Comparison of ENCODE assay signal across 23 cellular contexts in genomic region chr9:127370147-127370579, GRCh38.
"Had no signal": no experiment of that assay in that cellular context is flagged by ENCODE, and none has a peak within 500 bp of the region (broad histone marks: within the 10 kb centered on the region; RNA-seq: fewer than 3 reads in every experiment).

No MANE protein-coding gene starts in this region.

- H3K9me3 ChIP-seq: upper lobe of left lung had no signal

- H3K36me3 Mint-ChIP-seq: activated naive CD4-positive, alpha-beta T cell treated with anti-CD3 and anti-CD28 coated beads, Interleukin-2, amount 50 U/mL, for 72 hours; natural killer cell treated with Interleukin-12 subunit alpha and Interleukin-12 subunit beta and Interleukin-15 and Interleukin-18, amount 100 ng/mL, for 72 hours had no signal

- H3K36me3 ChIP-seq: brain microvascular endothelial cell, upper lobe of left lung had no signal

- H3K4me3 ChIP-seq: SK-N-MC, upper lobe of left lung had no signal

- H3K4me1 Mint-ChIP-seq: activated CD4-positive, alpha-beta T cell treated with anti-CD3 and anti-CD28 coated beads, Interleukin-2, amount 10 ng/mL, durations not matched to agents 24 days and 14 days; central memory CD8-positive, alpha-beta T cell; memory B cell; stimulated activated naive B cell treated with anti-CD40 and anti-IgM and Interleukin-4, amounts not matched to agents 10 μg/mL and 1 μg/mL and 100 μg/mL, for 72 hours had no signal

- ATAC-seq: activated CD8-positive, alpha-beta T cell treated with anti-CD3 and anti-CD28 coated beads for 36 hours; activated naive CD4-positive, alpha-beta T cell treated with anti-CD3 and anti-CD28 coated beads, Interleukin-2, amount 50 U/mL, for 72 hours; activated T-helper 17 cell treated with anti-CD3 and anti-CD28 coated beads, Interleukin-2, amount 50 U/mL, for 72 hours; sciatic nerve; stimulated activated naive B cell treated with anti-CD40 and anti-IgM and Interleukin-4, amounts not matched to agents 10 μg/mL and 1 μg/mL and 100 μg/mL, for 72 hours; T-helper 17 cell had no signal

- H3K27ac ChIP-seq: brain microvascular endothelial cell, parathyroid adenoma, SK-N-MC, upper lobe of left lung had no signal

- H3K9me3 Mint-ChIP-seq: activated CD4-positive, alpha-beta T cell treated with anti-CD3 and anti-CD28 coated beads, Interleukin-2, amount 10 ng/mL, durations not matched to agents 24 days and 14 days; activated CD8-positive, alpha-beta T cell treated with anti-CD3 and anti-CD28 coated beads for 36 hours; activated naive CD4-positive, alpha-beta T cell treated with anti-CD3 and anti-CD28 coated beads, Interleukin-2, amount 50 U/mL, for 72 hours; activated T-helper 17 cell treated with anti-CD3 and anti-CD28 coated beads, Interleukin-2, amount 50 U/mL, for 72 hours; central memory CD8-positive, alpha-beta T cell; memory B cell; natural killer cell treated with Interleukin-12 subunit alpha and Interleukin-12 subunit beta and Interleukin-15 and Interleukin-18, amount 100 ng/mL, for 72 hours; stimulated activated naive B cell treated with anti-CD40 and anti-IgM and Interleukin-4, amounts not matched to agents 10 μg/mL and 1 μg/mL and 100 μg/mL, for 72 hours had no signal

- H3K4me1 ChIP-seq: parathyroid adenoma had no signal

- H3K4me3 Mint-ChIP-seq: activated CD4-positive, alpha-beta T cell treated with anti-CD3 and anti-CD28 coated beads, Interleukin-2, amount 10 ng/mL, durations not matched to agents 24 days and 14 days; activated CD8-positive, alpha-beta T cell treated with anti-CD3 and anti-CD28 coated beads for 36 hours; activated T-helper 17 cell treated with anti-CD3 and anti-CD28 coated beads, Interleukin-2, amount 50 U/mL, for 72 hours; central memory CD8-positive, alpha-beta T cell; memory B cell; natural killer cell treated with Interleukin-12 subunit alpha and Interleukin-12 subunit beta and Interleukin-15 and Interleukin-18, amount 100 ng/mL, for 72 hours; stimulated activated naive B cell treated with anti-CD40 and anti-IgM and Interleukin-4, amounts not matched to agents 10 μg/mL and 1 μg/mL and 100 μg/mL, for 72 hours; T-helper 17 cell had no signal

- H3K27ac Mint-ChIP-seq: activated CD4-positive, alpha-beta T cell treated with anti-CD3 and anti-CD28 coated beads, Interleukin-2, amount 10 ng/mL, durations not matched to agents 24 days and 14 days; activated CD8-positive, alpha-beta T cell treated with anti-CD3 and anti-CD28 coated beads for 36 hours; activated naive CD4-positive, alpha-beta T cell treated with anti-CD3 and anti-CD28 coated beads, Interleukin-2, amount 50 U/mL, for 72 hours; activated T-helper 17 cell treated with anti-CD3 and anti-CD28 coated beads, Interleukin-2, amount 50 U/mL, for 72 hours; memory B cell; natural killer cell treated with Interleukin-12 subunit alpha and Interleukin-12 subunit beta and Interleukin-15 and Interleukin-18, amount 100 ng/mL, for 72 hours; stimulated activated naive B cell treated with anti-CD40 and anti-IgM and Interleukin-4, amounts not matched to agents 10 μg/mL and 1 μg/mL and 100 μg/mL, for 72 hours; T-helper 17 cell had no signal

- DNase-seq: activated CD4-positive, alpha-beta T cell treated with anti-CD3 and anti-CD28 coated beads, Interleukin-2, amount 10 ng/mL, durations not matched to agents 24 days and 14 days; activated CD8-positive, alpha-beta T cell treated with anti-CD3 and anti-CD28 coated beads for 36 hours; activated T-cell treated with anti-CD3 and anti-CD28 coated beads, Interleukin-2, amount 50 U/mL, for 1 hour; aorta; brain microvascular endothelial cell; cortex of kidney; effector CD8-positive, alpha-beta T cell; foreskin melanocyte; hypothalamus; small intestine; stimulated activated CD4-positive, alpha-beta T cell treated with anti-CD3 and anti-CD28 coated beads, Interleukin-15, amount 100 ng/mL, for 24 hours; stimulated activated naive B cell treated with anti-CD40 and anti-IgM and Interleukin-4, amounts not matched to agents 10 μg/mL and 1 μg/mL and 100 μg/mL, for 72 hours; SW 1271; T-helper 17 cell; upper lobe of left lung had no signal

- H3K27me3 ChIP-seq: brain microvascular endothelial cell, upper lobe of left lung had no signal
